19 cellular contexts compared by ENCODE assay signal in genomic region chr9:137221095-137221374, GRCh38. TPM values are rescaled to one million over a fixed set of nuclear protein-coding genes. Genes with fewer than 3 reads are reported as not detected.
DNase-seq lines count a peak whose midpoint lies in the region; ATAC-seq and TF ChIP-seq lines count a peak whose summit lies in the region.
"Had no signal": no experiment of that assay in that cellular context is flagged by ENCODE, and none has a peak within 500 bp of the region (broad histone marks: within the 10 kb centered on the region; RNA-seq: fewer than 3 reads in every experiment).

No MANE protein-coding gene starts in this region.

- peak overlapping the region; percentile 88 for H3K27ac ChIP-seq in C4-2B
- H3K27ac ChIP-seq: brain microvascular endothelial cell had no signal

- no peak overlapping the region for H3K27ac Mint-ChIP-seq in Caco-2 (ENCODE audit: unreplicated experiment)
- H3K27ac Mint-ChIP-seq in activated naive CD8-positive, alpha-beta T cell treated with anti-CD3 and anti-CD28 coated beads, Interleukin-2, amount 10 ng/mL, durations not matched to agents 7 days and 5 days, result peak overlapping the region; percentile 21
- no peak overlapping the region for H3K27ac Mint-ChIP-seq in nephron progenitor cell

- CTCF ChIA-PET in Caco-2 (lab: Charles Lee), result interaction anchor here (0.7 kb wide), 1 partner anchor 15 kb away, joined by 4 read pairs; no protein-coding TSS in a partner anchor

- POLR2A ChIA-PET in Caco-2 (lab: Charles Lee), result interaction anchor here (3.3 kb wide), 1 partner anchor 19 kb away, joined by 27 read pairs; the partner anchor contains the start of gene TUBB4B
- POLR2A ChIA-PET in activated naive CD8-positive, alpha-beta T cell treated with anti-CD3 and anti-CD28 coated beads, Interleukin-2, amount 10 ng/mL, durations not matched to agents 7 days and 5 days (lab: Charles Lee), result interaction anchor here (0.5 to 4.5 kb wide), 5 partner anchors 11 to 91 kb away, joined by 3 to 31 read pairs (median 6); partner anchors contain the start of genes NDOR1, TMEM203 and TPRN

- peaks cover 25% of the 10 kb centered on the region for H3K4me1 ChIP-seq in Caco-2

- ATAC-seq in activated naive CD8-positive, alpha-beta T cell treated with anti-CD3 and anti-CD28 coated beads, Interleukin-2, amount 10 ng/mL, durations not matched to agents 7 days and 5 days (ENCODE audit: low read depth), result no peak
- no peak for ATAC-seq in GM18498 (IDR thresholded peaks at IDR 0.05; ENCODE audit: unreplicated experiment)
- ATAC-seq: pancreas had no signal

- no peak for DNase-seq in Caco-2
- no peak for DNase-seq in activated naive CD8-positive, alpha-beta T cell treated with anti-CD3 and anti-CD28 coated beads, Interleukin-2, amount 10 ng/mL, durations not matched to agents 7 days and 5 days
- no peak for DNase-seq in nephron progenitor cell
- no peak for DNase-seq in stimulated activated CD4-positive, alpha-beta T cell treated with anti-CD3 and anti-CD28 coated beads, Interleukin-4, amount 100 ng/mL, for 1 hour
- no peak for DNase-seq in midbrain (lab: John Stamatoyannopoulos, UW)
- DNase-seq: activated CD4-positive, alpha-beta T cell treated with anti-CD3 and anti-CD28 coated beads for 4 hours; activated CD8-positive, alpha-beta memory T cell treated with anti-CD3 and anti-CD28 coated beads, Interleukin-2, amount 50 U/mL, for 48 hours; brain microvascular endothelial cell; GOT3; hypothalamus; islet precursor cell; KG1; NCI-H526 treated with DMSO at 0.1 percent for 48 hours had no signal

- intact Hi-C loops in Caco-2 (cut with micrococcal nuclease; ENCODE audit: unreplicated experiment), result no loop called here

- no peaks in the 10 kb centered on the region for H3K27me3 Mint-ChIP-seq in Caco-2 (ENCODE audit: insufficient read depth, unreplicated experiment)
- H3K27me3 Mint-ChIP-seq in activated naive CD8-positive, alpha-beta T cell treated with anti-CD3 and anti-CD28 coated beads, Interleukin-2, amount 10 ng/mL, durations not matched to agents 7 days and 5 days, result no peaks in the 10 kb centered on the region
- peaks cover 4% of the 10 kb centered on the region for H3K27me3 Mint-ChIP-seq in nephron progenitor cell (ENCODE audit: low read depth, poor library complexity)

- H3K36me3 Mint-ChIP-seq in Caco-2 (ENCODE audit: insufficient read depth, unreplicated experiment) (peaks cover 33% of the 10 kb centered on the region), nephron progenitor cell (ENCODE audit: low read depth) (no peaks in the 10 kb centered on the region)
- no peaks in the 10 kb centered on the region for H3K36me3 Mint-ChIP-seq in activated naive CD8-positive, alpha-beta T cell treated with anti-CD3 and anti-CD28 coated beads, Interleukin-2, amount 10 ng/mL, durations not matched to agents 7 days and 5 days

- no peak for TF ChIP-seq CTCF in C4-2B (conservative IDR thresholded peaks at IDR 0.05)
- TF ChIP-seq CTCF in Caco-2 (IDR thresholded peaks at IDR 0.05; ENCODE audit: insufficient read depth in 1 of 2, low read depth in 1 of 2, low read length in 1 of 2, severe bottlenecking in 1 of 2, unreplicated experiment in 1 of 2), result no peak
- no peak for TF ChIP-seq CTCF in nephron progenitor cell (IDR thresholded peaks at IDR 0.05)

- H3K36me3 ChIP-seq in Caco-2 (ENCODE audit: control insufficient read depth, insufficient read depth, low read length), result no peaks in the 10 kb centered on the region
- H3K36me3 ChIP-seq: pancreas, right lobe of liver had no signal

- no peaks in the 10 kb centered on the region for H3K27me3 ChIP-seq in Caco-2 (replicated peaks; ENCODE audit: control insufficient read depth, insufficient read depth, low read length)
- H3K27me3 ChIP-seq: brain microvascular endothelial cell, pancreas, right lobe of liver had no signal

- BruUV-seq in Caco-2 (replicated peaks; lab: Mats Ljungman, UMichigan), result no TSS peak

- H3K4me3 ChIP-seq in Caco-2 (ENCODE audit: low read depth, low read length), result peak overlapping the region; percentile 69
- H3K4me3 ChIP-seq: lung had no signal

- no peaks in the 10 kb centered on the region for H3K9me3 Mint-ChIP-seq in Caco-2 (ENCODE audit: unreplicated experiment)
- no peaks in the 10 kb centered on the region for H3K9me3 Mint-ChIP-seq in activated naive CD8-positive, alpha-beta T cell treated with anti-CD3 and anti-CD28 coated beads, Interleukin-2, amount 10 ng/mL, durations not matched to agents 7 days and 5 days
- no peaks in the 10 kb centered on the region for H3K9me3 Mint-ChIP-seq in nephron progenitor cell

- H3K4me3 Mint-ChIP-seq in Caco-2 (ENCODE audit: unreplicated experiment) (peak overlapping the region; percentile 51), nephron progenitor cell (peak overlapping the region; percentile 34)
- peak overlapping the region; percentile 50 for H3K4me3 Mint-ChIP-seq in activated naive CD8-positive, alpha-beta T cell treated with anti-CD3 and anti-CD28 coated beads, Interleukin-2, amount 10 ng/mL, durations not matched to agents 7 days and 5 days

- no peaks in the 10 kb centered on the region for H3K9me3 ChIP-seq in Caco-2
- H3K9me3 ChIP-seq: pancreas, right lobe of liver had no signal

- H3K4me1 Mint-ChIP-seq in Caco-2 (ENCODE audit: low read depth, unreplicated experiment) (peaks cover 6% of the 10 kb centered on the region), nephron progenitor cell (peaks cover 9% of the 10 kb centered on the region)
- H3K4me1 Mint-ChIP-seq in activated naive CD8-positive, alpha-beta T cell treated with anti-CD3 and anti-CD28 coated beads, Interleukin-2, amount 10 ng/mL, durations not matched to agents 7 days and 5 days, result peaks cover 4% of the 10 kb centered on the region

RNA-seq across cellular contexts. Expression of gene RNF208, which starts 1.0 kb away (rescaled TPM):
- total RNA-seq in Caco-2 (2022), result 6.3 and 6.5 TPM in 2 replicates
- 1 to 10 TPM; 5.0 to 7.2 TPM for total RNA-seq in activated naive CD8-positive, alpha-beta T cell treated with anti-CD3 and anti-CD28 coated beads, Interleukin-2, amount 10 ng/mL, durations not matched to agents 7 days and 5 days

RNA-seq across cellular contexts. Expression of gene CYSRT1, which starts 3.9 kb away (rescaled TPM):
- 1.7 and 1.8 TPM in 2 replicates for total RNA-seq in Caco-2 (2022)
- total RNA-seq in activated naive CD8-positive, alpha-beta T cell treated with anti-CD3 and anti-CD28 coated beads, Interleukin-2, amount 10 ng/mL, durations not matched to agents 7 days and 5 days, result under 1 TPM; 0.45 to 0.55 TPM

RNA-seq across cellular contexts. Expression of gene RNF224, which starts 6.3 kb away (rescaled TPM):
- total RNA-seq in Caco-2 (2022), result 0.27 TPM in 1 of 2 replicates, not detected in the other
- total RNA-seq in activated naive CD8-positive, alpha-beta T cell treated with anti-CD3 and anti-CD28 coated beads, Interleukin-2, amount 10 ng/mL, durations not matched to agents 7 days and 5 days, result not detected
- total RNA-seq: fibroblast of villous mesenchyme, right lobe of liver had no signal

RNA-seq across cellular contexts. Expression of gene SLC34A3, which starts 9.7 kb away (rescaled TPM):
- 0.19 TPM in 1 of 2 replicates, not detected in the other for total RNA-seq in Caco-2 (2022)
- not detected for total RNA-seq in activated naive CD8-positive, alpha-beta T cell treated with anti-CD3 and anti-CD28 coated beads, Interleukin-2, amount 10 ng/mL, durations not matched to agents 7 days and 5 days
- total RNA-seq: fibroblast of villous mesenchyme, right lobe of liver had no signal

RNA-seq across cellular contexts. Expression of gene NDOR1, which starts 15.5 kb away (rescaled TPM):
- total RNA-seq in Caco-2 (2022), result 29.0 and 31.8 TPM in 2 replicates
- 10 to 100 TPM; 38.8 to 39.8 TPM for total RNA-seq in activated naive CD8-positive, alpha-beta T cell treated with anti-CD3 and anti-CD28 coated beads, Interleukin-2, amount 10 ng/mL, durations not matched to agents 7 days and 5 days
